Comparison of ENCODE assay signal across 17 cellular contexts in genomic region chr1:208332774-208333126, GRCh38.
DNase-seq lines count a peak whose midpoint lies in the region; ATAC-seq and TF ChIP-seq lines count a peak whose summit lies in the region.
"Had no signal": no experiment of that assay in that cellular context is flagged by ENCODE, and none has a peak within 500 bp of the region (broad histone marks: within the 10 kb centered on the region; RNA-seq: fewer than 3 reads in every experiment).

No MANE protein-coding gene starts in this region.

- no peak for ATAC-seq in HG02885 (IDR thresholded peaks at IDR 0.05; ENCODE audit: poor library complexity, unreplicated experiment)
- ATAC-seq: CD8-positive, alpha-beta T cell; HCT116 had no signal

- H4K20me1 ChIP-seq in PC-9 (ENCODE audit: insufficient read depth) = no peaks in the 10 kb centered on the region

- no peak for TF ChIP-seq POLR2A in adrenal gland (IDR thresholded peaks at IDR 0.05)

- BruUV-seq in PC-9 (replicated peaks; lab: Mats Ljungman, UMichigan) = no TSS peak

- H3K4me3 Mint-ChIP-seq in mesothelial cell of epicardium = no peak overlapping the region
- H3K4me3 Mint-ChIP-seq: CD14-positive monocyte; CD8-positive, alpha-beta T cell had no signal

- peak overlapping the region; percentile 5 for H3K27ac Mint-ChIP-seq in mesothelial cell of epicardium
- H3K27ac Mint-ChIP-seq: CD14-positive monocyte; CD8-positive, alpha-beta T cell had no signal

- 46 to 68% (median 54%) methylated on average over 1 of the region's 1 CpG for WGBS in adrenal gland, 4 donors

- H3F3A ChIP-seq in PC-9 (ENCODE audit: insufficient read depth, low read depth) = no peaks in the 10 kb centered on the region

- peaks cover 4 to 10% of the 10 kb centered on the region in 2 donors for H3K4me1 ChIP-seq in adrenal gland (replicated peaks in 1 of 2)
- no peaks in the 10 kb centered on the region for H3K4me1 ChIP-seq in PC-9 (replicated peaks; ENCODE audit: insufficient read depth)

- no peaks in the 10 kb centered on the region for H3K27me3 Mint-ChIP-seq in mesothelial cell of epicardium (ENCODE audit: low read depth)

- H3K27ac ChIP-seq in adrenal gland (no peak overlapping the region), PC-9 (no peak overlapping the region)
- H3K27ac ChIP-seq: 22Rv1, GM23248 had no signal

- CTCF ChIA-PET in PC-9 (lab: Charles Lee) = no interaction called here

- H3K36me3 ChIP-seq in adrenal gland (replicated peaks in 1 of 2) (no peaks in the 10 kb centered on the region), PC-9 (ENCODE audit: low read depth) (no peaks in the 10 kb centered on the region)

- no peaks in the 10 kb centered on the region for H3K9me3 ChIP-seq in adrenal gland (replicated peaks in 1 of 3)
- H3K9me3 ChIP-seq in PC-9 (ENCODE audit: insufficient read depth, low read depth) = no peaks in the 10 kb centered on the region

- H3K9me2 ChIP-seq in PC-9 (ENCODE audit: insufficient read depth) = no peaks in the 10 kb centered on the region

- intact Hi-C loops in adrenal gland (cut with DNase I) (no loop called here), PC-9 (cut with micrococcal nuclease; ENCODE audit: unreplicated experiment) (no loop called here)

- POLR2A ChIA-PET in PC-9 (lab: Charles Lee; ENCODE audit: unreplicated experiment) = no interaction called here

- no peaks in the 10 kb centered on the region for H3K79me2 ChIP-seq in PC-9 (ENCODE audit: low read depth)

- no peak overlapping the region for H2AFZ ChIP-seq in PC-9
- H2AFZ ChIP-seq: GM23248 had no signal

- no peaks in the 10 kb centered on the region for H3K36me3 Mint-ChIP-seq in mesothelial cell of epicardium
- H3K36me3 Mint-ChIP-seq: CD14-positive monocyte; CD8-positive, alpha-beta T cell had no signal

- H3K27me3 ChIP-seq in adrenal gland (no peaks in the 10 kb centered on the region), PC-9 (ENCODE audit: insufficient read depth, low read depth) (peaks cover 48% of the 10 kb centered on the region)

- TF ChIP-seq CTCF in adrenal gland (IDR thresholded peaks at IDR 0.05) (no peak), mesothelial cell of epicardium (IDR thresholded peaks at IDR 0.05; ENCODE audit: unreplicated experiment) (no peak), PC-9 (conservative IDR thresholded peaks at IDR 0.05) (no peak)

- no peaks in the 10 kb centered on the region for H3K9me3 Mint-ChIP-seq in mesothelial cell of epicardium
- H3K9me3 Mint-ChIP-seq: CD8-positive, alpha-beta T cell had no signal

- no peak overlapping the region for H3K4me2 ChIP-seq in PC-9

- H3K4me1 Mint-ChIP-seq in mesothelial cell of epicardium = peaks cover 61% of the 10 kb centered on the region
- H3K4me1 Mint-ChIP-seq: CD14-positive monocyte had no signal

- H3K4me3 ChIP-seq in adrenal gland (no peak overlapping the region), PC-9 (no peak overlapping the region)
- H3K4me3 ChIP-seq: GM23248 had no signal

- DNase-seq in NCI-H446 treated with DMSO at 0.1 percent for 48 hours (lab: John Stamatoyannopoulos, UW) (peak; percentile 7), NCI-H446 (lab: John Stamatoyannopoulos, UW) (no peak), adrenal gland (peak in 5 of 7 donors; percentile 16 to 52 (median 20)), mesothelial cell of epicardium (ENCODE audit: low spot score in 2 of 2, unreplicated experiment in 2 of 2) (no peak), mucosa of gallbladder (ENCODE audit: low spot score) (no peak), PC-9 (no peak)
- DNase-seq in activated CD4-positive, alpha-beta T cell treated with anti-CD3 and anti-CD28 coated beads, Interleukin-2, amount 50 U/mL, for 48 hours = no peak
- DNase-seq: CD8-positive, alpha-beta T cell; COR-L47; DND-41; GF-D8; GM23248; IMR-90 had no signal

Comparison
In these comparisons a context has a peak if more than half of its experiments do, and no peak if none do; other contexts are left out.
1. DNase-seq: peak in NCI-H446 treated with DMSO at 0.1 percent for 48 hours (single experiment) and adrenal gland (5 of 7); none in NCI-H446 (0 of 2), mesothelial cell of epicardium (0 of 2), mucosa of gallbladder (single experiment), PC-9 (0 of 2) and activated CD4-positive, alpha-beta T cell treated with anti-CD3 and anti-CD28 coated beads, Interleukin-2, amount 50 U/mL, for 48 hours (0 of 2).